ENCODE assay signal across 10 cellular contexts in genomic region chr18:60053747-60054304, GRCh38.
A peak's percentile ranks its signal among the peaks of the same experiment; 100 is the strongest.
DNase-seq lines count a peak whose midpoint lies in the region; ATAC-seq and TF ChIP-seq lines count a peak whose summit lies in the region.
"Had no signal": no experiment of that assay in that cellular context is flagged by ENCODE, and none has a peak within 500 bp of the region (broad histone marks: within the 10 kb centered on the region; RNA-seq: fewer than 3 reads in every experiment).

No MANE protein-coding gene starts in this region.

- H3K27me3 Mint-ChIP-seq in GM23338 (ENCODE audit: insufficient read depth, low read depth, poor library complexity) (no peaks in the 10 kb centered on the region), immature natural killer cell (ENCODE audit: low read depth in 3 of 3) (peaks cover 0 to 2% (median 0%) of the 10 kb centered on the region in 3 donors), natural killer cell (ENCODE audit: low read depth in 2 of 2) (peaks cover 0 to 4% of the 10 kb centered on the region in 2 donors)

- ATAC-seq in GM23338: no peak
- ATAC-seq in HG03108 (IDR thresholded peaks at IDR 0.05; ENCODE audit: unreplicated experiment): no peak
- ATAC-seq in natural killer cell: no peak

- H3K9me3 Mint-ChIP-seq in GM23338: peaks cover 2% of the 10 kb centered on the region; the same call in 1 of the 3 replicates
- H3K9me3 Mint-ChIP-seq in immature natural killer cell: no peaks in the 10 kb centered on the region
- peaks cover 0 to 5% of the 10 kb centered on the region in 2 donors for H3K9me3 Mint-ChIP-seq in natural killer cell

- peak overlapping the region; percentile 9; the same call in 1 of the 2 replicates for H2AFZ ChIP-seq in GM23338
- H2AFZ ChIP-seq in fibroblast of lung (ENCODE audit: low read length): no peak overlapping the region

- H3K36me3 ChIP-seq in GM23338 (ENCODE audit: insufficient read depth) (no peaks in the 10 kb centered on the region; the same call in 1 of the 2 replicates), fibroblast of lung (ENCODE audit: control insufficient read depth, insufficient read depth, low read length) (no peaks in the 10 kb centered on the region)

- H3K79me2 ChIP-seq in GM23338 (replicated peaks; ENCODE audit: insufficient read depth): no peaks in the 10 kb centered on the region
- H3K79me2 ChIP-seq in fibroblast of lung (ENCODE audit: control insufficient read depth, insufficient read depth, low read length): no peaks in the 10 kb centered on the region

- DNase-seq in A172 (ENCODE audit: low spot score): peak; percentile 97
- DNase-seq in GM23338 (ENCODE audit: low spot score): peak; percentile 30
- peak; percentile 30 for DNase-seq in OCI-M2 (lab: John Stamatoyannopoulos, UW; ENCODE audit: unreplicated experiment)
- peak; percentile 88 to 98 for DNase-seq in fibroblast of lung (ENCODE audit: low read depth in 2 of 2)
- DNase-seq in immature natural killer cell: no peak
- DNase-seq in natural killer cell: no peak
- DNase-seq in T-helper 1 cell: no peak
- DNase-seq: effector CD4-positive, alpha-beta T cell; stimulated activated CD4-positive, alpha-beta T cell treated with anti-CD3 and anti-CD28 coated beads, Interleukin-2, amount 100 ng/mL, for 48 hours had no signal

- no peaks in the 10 kb centered on the region for H3K9me2 ChIP-seq in GM23338 (ENCODE audit: insufficient read depth)

- H4K20me1 ChIP-seq in GM23338 (replicated peaks; ENCODE audit: insufficient read depth) (no peaks in the 10 kb centered on the region), fibroblast of lung (ENCODE audit: control insufficient read depth, extremely low read depth, insufficient read depth, low read length) (no peaks in the 10 kb centered on the region)

- no peak overlapping the region for H3K9ac ChIP-seq in fibroblast of lung (ENCODE audit: insufficient read depth, low read length)

- H3F3A ChIP-seq in GM23338 (replicated peaks; ENCODE audit: low read depth): no peaks in the 10 kb centered on the region

- H3K27ac ChIP-seq in GM23338 (ENCODE audit: low read depth) (no peak overlapping the region), fibroblast of lung (ENCODE audit: insufficient read depth, low read length) (no peak overlapping the region)

- H3K4me3 Mint-ChIP-seq in GM23338 (no peak overlapping the region), immature natural killer cell (no peak overlapping the region), natural killer cell (no peak overlapping the region)

- H3K36me3 Mint-ChIP-seq in GM23338 (ENCODE audit: low read depth) (peaks cover 2% of the 10 kb centered on the region), immature natural killer cell (no peaks in the 10 kb centered on the region), natural killer cell (no peaks in the 10 kb centered on the region)

- TF ChIP-seq CTCF in GM23338 (conservative IDR thresholded peaks at IDR 0.05; ENCODE audit: low read depth in 2 of 2) (no peak), fibroblast of lung (conservative IDR thresholded peaks at IDR 0.05 in 1 of 2, IDR thresholded peaks at IDR 0.05 in 1 of 2; ENCODE audit: low read depth in 1 of 2, low read length in 2 of 2) (no peak), natural killer cell (IDR thresholded peaks at IDR 0.05) (no peak)

- H3K27me3 ChIP-seq in GM23338 (ENCODE audit: insufficient read depth) (no peaks in the 10 kb centered on the region), fibroblast of lung (ENCODE audit: control insufficient read depth, insufficient read depth, low read length) (no peaks in the 10 kb centered on the region)

- peaks cover 6% of the 10 kb centered on the region; the same call in 2 of the 3 replicates for H3K4me1 Mint-ChIP-seq in GM23338
- H3K4me1 Mint-ChIP-seq in immature natural killer cell: no peaks in the 10 kb centered on the region
- H3K4me1 Mint-ChIP-seq in natural killer cell: no peaks in the 10 kb centered on the region

- H3K9me3 ChIP-seq in fibroblast of lung (ENCODE audit: control insufficient read depth, insufficient read depth, low read depth, low read length): no peaks in the 10 kb centered on the region

- H3K4me1 ChIP-seq in GM23338 (ENCODE audit: insufficient read depth) (no peaks in the 10 kb centered on the region; the same call in 1 of the 2 replicates), fibroblast of lung (ENCODE audit: control insufficient read depth, extremely low read depth, insufficient read depth, low read length) (peaks cover 3% of the 10 kb centered on the region)

- H3K4me3 ChIP-seq in GM23338: no peak overlapping the region
- H3K4me3 ChIP-seq in fibroblast of lung (replicated peaks in 1 of 4; ENCODE audit: control extremely low read depth in 1 of 4, insufficient read depth in 1 of 4, low read depth in 3 of 4, low read length in 4 of 4): no peak overlapping the region

- H3K27ac Mint-ChIP-seq in GM23338 (peak overlapping the region; percentile 88), immature natural killer cell (no peak overlapping the region), natural killer cell (no peak overlapping the region)

- intact Hi-C loops in natural killer cell (cut with micrococcal nuclease): no loop called here

- no peak overlapping the region for H3K4me2 ChIP-seq in GM23338
- no peak overlapping the region for H3K4me2 ChIP-seq in fibroblast of lung (ENCODE audit: extremely low read depth, insufficient read depth, low read length)

TF ChIP-seq in GM23338, 12 proteins besides CTCF, POLR2A, EP300 and RAD21 (continues in another document):
- no peak for TF ChIP-seq ZNF331 (CRISPR knock-in tag; IDR thresholded peaks at IDR 0.05; ENCODE audit: low read depth)
- TF ChIP-seq POLR2AphosphoS5 (IDR thresholded peaks at IDR 0.05; ENCODE audit: low read depth): no peak
- no peak for TF ChIP-seq EZH2phosphoT487 (IDR thresholded peaks at IDR 0.05; ENCODE audit: unreplicated experiment)
- no peak for TF ChIP-seq ETS1 (IDR thresholded peaks at IDR 0.05)
- no peak for TF ChIP-seq EZH2 (IDR thresholded peaks at IDR 0.05; ENCODE audit: low read depth, unreplicated experiment)

Comparison
In these comparisons a context has a peak if more than half of its experiments do, and no peak if none do; other contexts are left out.
1. DNase-seq: peak in A172 (single experiment), GM23338 (single experiment), OCI-M2 (single experiment) and fibroblast of lung (2 of 2); none in immature natural killer cell (0 of 3), natural killer cell (single experiment) and T-helper 1 cell (0 of 5).